18 cellular contexts compared by ENCODE assay signal in the genomic region with DNA sequence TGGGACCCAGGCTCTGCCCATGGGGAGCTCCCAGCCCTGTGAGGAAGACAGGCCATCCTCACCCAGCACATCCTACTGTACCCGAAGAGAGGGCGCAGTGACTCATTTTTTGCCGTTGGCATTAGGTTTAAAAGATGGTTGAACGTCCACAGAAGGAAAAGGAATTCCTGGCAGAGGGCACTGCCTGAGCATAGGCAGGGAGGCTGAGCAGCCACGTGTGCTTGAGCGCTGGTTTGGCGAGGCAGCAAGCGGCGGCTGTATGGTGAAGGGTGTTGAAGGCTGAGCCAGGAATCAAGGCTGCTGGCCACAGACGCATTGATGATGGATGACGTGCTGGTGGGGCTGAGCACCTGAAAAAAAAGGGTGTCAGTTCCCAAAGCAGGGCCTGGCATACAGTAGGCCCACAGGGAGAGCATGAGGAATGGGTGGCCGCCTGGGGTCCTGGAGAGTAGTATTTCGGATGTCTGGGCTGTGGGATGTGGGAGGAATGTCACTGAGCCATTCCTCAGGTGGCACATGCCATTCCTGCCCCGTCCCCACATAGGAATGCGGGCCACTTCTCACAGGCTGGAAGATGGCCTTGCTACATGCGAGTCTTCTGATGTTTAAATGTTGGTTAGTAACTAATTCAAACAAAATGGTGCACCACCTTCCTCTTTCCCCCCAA.
A peak's percentile ranks its signal among the peaks of the same experiment; 100 is the strongest.
DNase-seq lines count a peak whose midpoint lies in the region; ATAC-seq lines count a peak whose summit lies in the region.
"Had no signal": no experiment of that assay in that cellular context is flagged by ENCODE, and none has a peak within 500 bp of the region (broad histone marks: within the 10 kb centered on the region; RNA-seq: fewer than 3 reads in every experiment).

No MANE protein-coding gene starts in this region.

- peaks cover 88% of the 10 kb centered on the region for H3K4me1 Mint-ChIP-seq in stimulated activated naive CD8-positive, alpha-beta T cell treated with anti-CD3 and anti-CD28 coated beads, Interleukin-15, Interleukin-2, amounts not matched to agents 100 ng/mL and 50 ng/mL, for 24 hours (ENCODE audit: low read depth)
- peaks cover 93% of the 10 kb centered on the region for H3K4me1 Mint-ChIP-seq in stimulated activated naive CD8-positive, alpha-beta T cell treated with anti-CD3 and anti-CD28 coated beads, Interleukin-15, amount 100 ng/mL, for 72 hours
- H3K4me1 Mint-ChIP-seq in natural killer cell treated with Interleukin-12 subunit alpha and Interleukin-12 subunit beta and Interleukin-15 and Interleukin-18, amount 100 ng/mL, for 72 hours (ENCODE audit: low read depth in 2 of 2), result peaks cover 53 to 70% of the 10 kb centered on the region in 2 donors

- H3K9me3 Mint-ChIP-seq in stimulated activated naive CD8-positive, alpha-beta T cell treated with anti-CD3 and anti-CD28 coated beads, Interleukin-15, Interleukin-2, amounts not matched to agents 100 ng/mL and 50 ng/mL, for 24 hours, result no peaks in the 10 kb centered on the region
- H3K9me3 Mint-ChIP-seq in stimulated activated naive CD8-positive, alpha-beta T cell treated with anti-CD3 and anti-CD28 coated beads, Interleukin-15, amount 100 ng/mL, for 72 hours, result no peaks in the 10 kb centered on the region
- H3K9me3 Mint-ChIP-seq in natural killer cell treated with Interleukin-12 subunit alpha and Interleukin-12 subunit beta and Interleukin-15 and Interleukin-18, amount 100 ng/mL, for 72 hours, result no peaks in the 10 kb centered on the region
- H3K9me3 Mint-ChIP-seq: CD4-positive, CD25-positive, alpha-beta regulatory T cell had no signal

- no peaks in the 10 kb centered on the region for H3K27me3 Mint-ChIP-seq in stimulated activated naive CD8-positive, alpha-beta T cell treated with anti-CD3 and anti-CD28 coated beads, Interleukin-15, Interleukin-2, amounts not matched to agents 100 ng/mL and 50 ng/mL, for 24 hours
- H3K27me3 Mint-ChIP-seq in stimulated activated naive CD8-positive, alpha-beta T cell treated with anti-CD3 and anti-CD28 coated beads, Interleukin-15, amount 100 ng/mL, for 72 hours, result no peaks in the 10 kb centered on the region
- H3K27me3 Mint-ChIP-seq in natural killer cell treated with Interleukin-12 subunit alpha and Interleukin-12 subunit beta and Interleukin-15 and Interleukin-18, amount 100 ng/mL, for 72 hours, result no peaks in the 10 kb centered on the region

- H3K36me3 Mint-ChIP-seq in stimulated activated naive CD8-positive, alpha-beta T cell treated with anti-CD3 and anti-CD28 coated beads, Interleukin-15, Interleukin-2, amounts not matched to agents 100 ng/mL and 50 ng/mL, for 24 hours (ENCODE audit: low read depth), result no peaks in the 10 kb centered on the region
- no peaks in the 10 kb centered on the region for H3K36me3 Mint-ChIP-seq in natural killer cell treated with Interleukin-12 subunit alpha and Interleukin-12 subunit beta and Interleukin-15 and Interleukin-18, amount 100 ng/mL, for 72 hours
- H3K36me3 Mint-ChIP-seq: CD4-positive, CD25-positive, alpha-beta regulatory T cell had no signal

- peak overlapping the region; percentile 40 for H3K27ac Mint-ChIP-seq in stimulated activated naive CD8-positive, alpha-beta T cell treated with anti-CD3 and anti-CD28 coated beads, Interleukin-15, Interleukin-2, amounts not matched to agents 100 ng/mL and 50 ng/mL, for 24 hours
- no peak overlapping the region for H3K27ac Mint-ChIP-seq in stimulated activated naive CD8-positive, alpha-beta T cell treated with anti-CD3 and anti-CD28 coated beads, Interleukin-15, amount 100 ng/mL, for 72 hours
- peak overlapping the region; percentile 62 to 93 for H3K27ac Mint-ChIP-seq in natural killer cell treated with Interleukin-12 subunit alpha and Interleukin-12 subunit beta and Interleukin-15 and Interleukin-18, amount 100 ng/mL, for 72 hours

- ATAC-seq in stimulated activated naive CD8-positive, alpha-beta T cell treated with anti-CD3 and anti-CD28 coated beads, Interleukin-15, amount 100 ng/mL, for 72 hours, result no peak
- peak; percentile 11 for ATAC-seq in esophagus mucosa
- no peak for ATAC-seq in natural killer cell treated with Interleukin-12 subunit alpha and Interleukin-12 subunit beta and Interleukin-15 and Interleukin-18, amount 100 ng/mL, for 72 hours
- ATAC-seq in GM19328 (IDR thresholded peaks at IDR 0.05; ENCODE audit: unreplicated experiment), result no peak
- no peak for ATAC-seq in HG03432 (IDR thresholded peaks at IDR 0.05; ENCODE audit: unreplicated experiment)
- ATAC-seq: HepG2, SK-N-SH treated with all-trans-retinoic acid at 6 μM for 48 hours had no signal

- no peak for DNase-seq in stimulated activated naive CD8-positive, alpha-beta T cell treated with anti-CD3 and anti-CD28 coated beads, Interleukin-15, amount 100 ng/mL, for 72 hours
- no peak for DNase-seq in natural killer cell treated with Interleukin-12 subunit alpha and Interleukin-12 subunit beta and Interleukin-15 and Interleukin-18, amount 100 ng/mL, for 72 hours (ENCODE audit: low spot score)
- no peak for DNase-seq in stimulated activated CD4-positive, alpha-beta T cell treated with anti-CD3 and anti-CD28 coated beads, Interleukin-1b, Interleukin-23, amount 100 ng/mL, for 48 hours
- no peak for DNase-seq in OCI-M1 (lab: John Stamatoyannopoulos, UW)
- DNase-seq: activated CD4-positive, CD25-positive, alpha-beta regulatory T cell treated with anti-CD3 and anti-CD28 coated beads, Interleukin-2, amount 50 U/mL, for 72 hours; activated CD8-positive, alpha-beta memory T cell treated with anti-CD3 and anti-CD28 coated beads, Interleukin-2, amount 50 U/mL, for 48 hours; activated gamma-delta T cell treated with Interleukin-2 at 50 U/mL for 16 hours; CD4-positive, CD25-positive, alpha-beta regulatory T cell; DMS53; effector memory CD4-positive, alpha-beta T cell; NCI-H226; Peyer's patch had no signal

- no peak overlapping the region for H3K4me3 Mint-ChIP-seq in stimulated activated naive CD8-positive, alpha-beta T cell treated with anti-CD3 and anti-CD28 coated beads, Interleukin-15, Interleukin-2, amounts not matched to agents 100 ng/mL and 50 ng/mL, for 24 hours
- no peak overlapping the region for H3K4me3 Mint-ChIP-seq in stimulated activated naive CD8-positive, alpha-beta T cell treated with anti-CD3 and anti-CD28 coated beads, Interleukin-15, amount 100 ng/mL, for 72 hours
- peak overlapping the region; percentile 32 for H3K4me3 Mint-ChIP-seq in natural killer cell treated with Interleukin-12 subunit alpha and Interleukin-12 subunit beta and Interleukin-15 and Interleukin-18, amount 100 ng/mL, for 72 hours

Comparison
In these comparisons a context has a peak if more than half of its experiments do, and no peak if none do; other contexts are left out.
1. H3K27ac Mint-ChIP-seq: peak in stimulated activated naive CD8-positive, alpha-beta T cell treated with anti-CD3 and anti-CD28 coated beads, Interleukin-15, Interleukin-2, amounts not matched to agents 100 ng/mL and 50 ng/mL, for 24 hours (single experiment) and natural killer cell treated with Interleukin-12 subunit alpha and Interleukin-12 subunit beta and Interleukin-15 and Interleukin-18, amount 100 ng/mL, for 72 hours (2 of 2); none in stimulated activated naive CD8-positive, alpha-beta T cell treated with anti-CD3 and anti-CD28 coated beads, Interleukin-15, amount 100 ng/mL, for 72 hours (0 of 2).